In the genomic region with DNA sequence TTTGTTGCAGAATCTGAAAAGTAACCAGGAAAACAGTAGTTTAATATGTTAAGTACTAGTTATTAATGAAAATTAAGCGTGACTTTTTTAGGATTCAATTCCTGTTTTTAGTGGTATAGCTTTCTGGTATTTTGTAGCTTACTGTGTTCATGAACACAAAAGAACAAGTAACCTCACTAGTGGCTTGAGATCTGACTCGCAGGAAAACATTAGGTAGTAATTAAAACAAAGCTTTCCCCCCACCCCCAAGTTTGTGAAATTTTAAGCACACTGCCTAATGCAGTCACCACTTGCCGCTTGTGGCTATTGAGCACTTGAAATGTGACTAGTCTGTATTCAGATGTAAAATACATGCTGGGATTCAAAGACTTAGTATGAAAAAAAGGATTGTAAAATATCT, we compare ENCODE assay signal across 1 cellular context.
TF ChIP-seq lines count a peak whose summit lies in the region.

No MANE protein-coding gene starts in this region.

TF ChIP-seq in GM12878, 131 proteins besides CTCF, POLR2A, EP300 and RAD21 (continued from another document):
- TF ChIP-seq, protein P1, sequence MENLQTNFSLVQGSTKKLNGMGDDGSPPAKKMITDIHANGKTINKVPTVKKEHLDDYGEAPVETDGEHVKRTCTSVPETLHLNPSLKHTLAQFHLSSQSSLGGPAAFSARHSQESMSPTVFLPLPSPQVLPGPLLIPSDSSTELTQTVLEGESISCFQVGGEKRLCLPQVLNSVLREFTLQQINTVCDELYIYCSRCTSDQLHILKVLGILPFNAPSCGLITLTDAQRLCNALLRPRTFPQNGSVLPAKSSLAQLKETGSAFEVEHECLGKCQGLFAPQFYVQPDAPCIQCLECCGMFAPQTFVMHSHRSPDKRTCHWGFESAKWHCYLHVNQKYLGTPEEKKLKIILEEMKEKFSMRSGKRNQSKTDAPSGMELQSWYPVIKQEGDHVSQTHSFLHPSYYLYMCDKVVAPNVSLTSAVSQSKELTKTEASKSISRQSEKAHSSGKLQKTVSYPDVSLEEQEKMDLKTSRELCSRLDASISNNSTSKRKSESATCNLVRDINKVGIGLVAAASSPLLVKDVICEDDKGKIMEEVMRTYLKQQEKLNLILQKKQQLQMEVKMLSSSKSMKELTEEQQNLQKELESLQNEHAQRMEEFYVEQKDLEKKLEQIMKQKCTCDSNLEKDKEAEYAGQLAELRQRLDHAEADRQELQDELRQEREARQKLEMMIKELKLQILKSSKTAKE (IDR thresholded peaks at IDR 0.05; ENCODE audit: low read depth, poor library complexity, severe bottlenecking) = peak; percentile 75
- TF ChIP-seq MXI1 (IDR thresholded peaks at IDR 0.05; ENCODE audit: low read depth, low read length) = no peak
